In genomic region chr5:64790210-64790609, GRCh38 we compare ENCODE assay signal across 1 cellular context.
TF ChIP-seq lines count a peak whose summit lies in the region.

No MANE protein-coding gene starts in this region.

TF ChIP-seq in H1, 55 proteins besides CTCF, POLR2A, EP300 and RAD21 (continued from another document):
- no peak for TF ChIP-seq SIN3A (conservative IDR thresholded peaks at IDR 0.05 in 1 of 2, IDR thresholded peaks at IDR 0.05 in 1 of 2; ENCODE audit: low read depth in 1 of 2, low read length in 2 of 2)
- TF ChIP-seq RXRA (IDR thresholded peaks at IDR 0.05; ENCODE audit: insufficient read depth, low read depth, low read length) = no peak
- no peak for TF ChIP-seq SIX5 (IDR thresholded peaks at IDR 0.05; ENCODE audit: low read depth, low read length)
- TF ChIP-seq RFX5 (IDR thresholded peaks at IDR 0.05; ENCODE audit: borderline replicate concordance, low read depth, low read length) = no peak
- TF ChIP-seq JUN (IDR thresholded peaks at IDR 0.05; ENCODE audit: low read depth, low read length) = no peak
